Comparison of ENCODE assay signal across 28 cellular contexts in the genomic region with DNA sequence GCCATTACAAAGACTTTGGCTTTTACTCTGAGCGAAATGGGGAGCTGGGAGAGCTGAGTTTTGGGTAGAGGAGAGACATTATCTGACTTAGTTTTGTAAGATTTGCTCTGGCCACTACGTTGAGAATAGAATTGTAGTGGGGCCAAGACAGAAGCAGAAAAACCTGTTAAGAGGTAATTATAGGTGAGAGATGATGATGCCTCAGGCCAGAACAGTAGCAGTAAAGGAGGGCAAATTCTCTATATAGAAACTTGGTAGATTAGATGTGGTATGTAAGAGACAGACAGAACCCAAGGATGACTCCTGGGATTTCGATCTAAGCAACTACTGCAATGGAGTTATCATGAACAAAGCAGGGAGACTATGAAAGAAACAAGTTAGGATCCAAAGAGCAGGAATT. TPM values are rescaled to one million over a fixed set of nuclear protein-coding genes. Genes with fewer than 3 reads are reported as not detected.
A peak's percentile ranks its signal among the peaks of the same experiment; 100 is the strongest.
DNase-seq lines count a peak whose midpoint lies in the region; ATAC-seq and TF ChIP-seq lines count a peak whose summit lies in the region.
"Had no signal": no experiment of that assay in that cellular context is flagged by ENCODE, and none has a peak within 500 bp of the region (broad histone marks: within the 10 kb centered on the region; RNA-seq: fewer than 3 reads in every experiment).

No MANE protein-coding gene starts in this region.

- peak overlapping the region; percentile 29 for H3K27ac Mint-ChIP-seq in stimulated activated naive CD8-positive, alpha-beta T cell treated with anti-CD3 and anti-CD28 coated beads, Interleukin-15, Interleukin-2, amounts not matched to agents 100 ng/mL and 50 ng/mL, for 24 hours
- H3K27ac Mint-ChIP-seq: activated CD4-positive, alpha-beta memory T cell treated with anti-CD3 and anti-CD28 coated beads, Interleukin-2, amount 10 ng/mL, durations not matched to agents 7 days and 5 days; activated naive CD8-positive, alpha-beta T cell treated with anti-CD3 and anti-CD28 coated beads, Interleukin-2, amount 10 ng/mL, durations not matched to agents 7 days and 5 days; activated T-helper 2 cell treated with anti-CD3 and anti-CD28 coated beads, Interferon-gamma antibody, Interleukin-2, Interleukin-4, amounts not matched to agents 10 μg/mL and 5 μg/mL and 100 μg/mL, durations not matched to agents 14 hours and 24 hours and 36 hours; effector memory CD8-positive, alpha-beta T cell; mesothelial cell of epicardium had no signal

- H3K9me3 ChIP-seq in SJSA1 (replicated peaks), result no peaks in the 10 kb centered on the region
- H3K9me3 ChIP-seq: ascending aorta, heart left ventricle, transverse colon had no signal

- H3K27me3 Mint-ChIP-seq in stimulated activated naive CD8-positive, alpha-beta T cell treated with anti-CD3 and anti-CD28 coated beads, Interleukin-15, Interleukin-2, amounts not matched to agents 100 ng/mL and 50 ng/mL, for 24 hours, result no peaks in the 10 kb centered on the region
- H3K27me3 Mint-ChIP-seq: effector memory CD8-positive, alpha-beta T cell had no signal

- DNase-seq in stimulated activated naive CD8-positive, alpha-beta T cell treated with anti-CD3 and anti-CD28 coated beads, Interleukin-15, Interleukin-2, amounts not matched to agents 100 U/mL and 50 U/mL, for 24 hours, result no peak
- no peak for DNase-seq in SJSA1 (ENCODE audit: low read depth in 1 of 2, low spot score in 2 of 2)
- no peak for DNase-seq in foreskin keratinocyte
- no peak for DNase-seq in HEK293T (ENCODE audit: extremely low spot score)
- no peak for DNase-seq in hepatic stellate cell (ENCODE audit: low spot score)
- DNase-seq: activated CD4-positive, alpha-beta memory T cell treated with anti-CD3 and anti-CD28 coated beads, Interleukin-2, amount 10 ng/mL, durations not matched to agents 7 days and 5 days; activated CD4-positive, alpha-beta T cell treated with anti-CD3 and anti-CD28 coated beads for 1 hour; activated naive CD8-positive, alpha-beta T cell treated with anti-CD3 and anti-CD28 coated beads, Interleukin-2, amount 10 ng/mL, durations not matched to agents 7 days and 5 days; C1 segment of cervical spinal cord; caudate nucleus; effector memory CD8-positive, alpha-beta T cell; foreskin melanocyte; heart left ventricle; NCI-H1694; NCI-H2171 treated with DMSO at 0.1 percent for 48 hours; NCI-H524 treated with DMSO at 0.1 percent for 48 hours; SHP77; stimulated activated CD4-positive, alpha-beta T cell treated with anti-CD3 and anti-CD28 coated beads, Interleukin-4, amount 100 ng/mL, for 1 hour; SW 1271; transverse colon had no signal

- H3K9me3 Mint-ChIP-seq in stimulated activated naive CD8-positive, alpha-beta T cell treated with anti-CD3 and anti-CD28 coated beads, Interleukin-15, Interleukin-2, amounts not matched to agents 100 ng/mL and 50 ng/mL, for 24 hours, result no peaks in the 10 kb centered on the region
- H3K9me3 Mint-ChIP-seq: activated CD4-positive, alpha-beta memory T cell treated with anti-CD3 and anti-CD28 coated beads, Interleukin-2, amount 10 ng/mL, durations not matched to agents 7 days and 5 days; activated naive CD8-positive, alpha-beta T cell treated with anti-CD3 and anti-CD28 coated beads, Interleukin-2, amount 10 ng/mL, durations not matched to agents 7 days and 5 days; effector memory CD8-positive, alpha-beta T cell had no signal

- H3K36me3 ChIP-seq in SJSA1, result no peaks in the 10 kb centered on the region
- H3K36me3 ChIP-seq: ascending aorta, heart left ventricle, transverse colon had no signal

- H3K27me3 ChIP-seq in SJSA1 (replicated peaks) (no peaks in the 10 kb centered on the region), foreskin keratinocyte (no peaks in the 10 kb centered on the region)
- H3K27me3 ChIP-seq: ascending aorta, heart left ventricle, transverse colon had no signal

- H3K27ac ChIP-seq in SJSA1 (peak overlapping the region; percentile 74), foreskin keratinocyte (peak overlapping the region; percentile 94)
- H3K27ac ChIP-seq: ascending aorta, coronary artery, transverse colon had no signal

- POLR2A ChIA-PET in HEK293T (lab: Yijun Ruan, JAX), result no interaction called here

- no peak for TF ChIP-seq CTCF in foreskin keratinocyte (conservative IDR thresholded peaks at IDR 0.05)

- no peak overlapping the region for H3K4me3 Mint-ChIP-seq in stimulated activated naive CD8-positive, alpha-beta T cell treated with anti-CD3 and anti-CD28 coated beads, Interleukin-15, Interleukin-2, amounts not matched to agents 100 ng/mL and 50 ng/mL, for 24 hours
- H3K4me3 Mint-ChIP-seq: activated CD4-positive, alpha-beta memory T cell treated with anti-CD3 and anti-CD28 coated beads, Interleukin-2, amount 10 ng/mL, durations not matched to agents 7 days and 5 days; activated naive CD8-positive, alpha-beta T cell treated with anti-CD3 and anti-CD28 coated beads, Interleukin-2, amount 10 ng/mL, durations not matched to agents 7 days and 5 days; effector memory CD8-positive, alpha-beta T cell; mesothelial cell of epicardium had no signal

- H3K4me1 ChIP-seq in SJSA1 (replicated peaks), result peaks cover 47% of the 10 kb centered on the region
- peaks cover 43% of the 10 kb centered on the region for H3K4me1 ChIP-seq in foreskin keratinocyte
- H3K4me1 ChIP-seq: transverse colon had no signal

- ATAC-seq in stimulated activated naive CD8-positive, alpha-beta T cell treated with anti-CD3 and anti-CD28 coated beads, Interleukin-15, Interleukin-2, amounts not matched to agents 100 U/mL and 50 U/mL, for 24 hours, result no peak
- ATAC-seq in foreskin keratinocyte (no peak), GM19395 (IDR thresholded peaks at IDR 0.05; ENCODE audit: unreplicated experiment) (no peak)
- ATAC-seq: effector memory CD8-positive, alpha-beta T cell; heart left ventricle; Panc1; sciatic nerve had no signal

- H3K4me3 ChIP-seq in SJSA1, result no peak overlapping the region
- H3K4me3 ChIP-seq: ascending aorta, coronary artery, heart left ventricle, transverse colon had no signal

- H3K36me3 Mint-ChIP-seq in stimulated activated naive CD8-positive, alpha-beta T cell treated with anti-CD3 and anti-CD28 coated beads, Interleukin-15, Interleukin-2, amounts not matched to agents 100 ng/mL and 50 ng/mL, for 24 hours (ENCODE audit: low read depth), result no peaks in the 10 kb centered on the region
- H3K36me3 Mint-ChIP-seq: activated naive CD8-positive, alpha-beta T cell treated with anti-CD3 and anti-CD28 coated beads, Interleukin-2, amount 10 ng/mL, durations not matched to agents 7 days and 5 days; mesothelial cell of epicardium had no signal

- CTCF ChIA-PET in HEK293T (lab: Yijun Ruan, JAX), result no interaction called here

- peaks cover 53% of the 10 kb centered on the region for H3K4me1 Mint-ChIP-seq in stimulated activated naive CD8-positive, alpha-beta T cell treated with anti-CD3 and anti-CD28 coated beads, Interleukin-15, Interleukin-2, amounts not matched to agents 100 ng/mL and 50 ng/mL, for 24 hours (ENCODE audit: low read depth)

TF ChIP-seq in HEK293T, 16 proteins besides CTCF, POLR2A, EP300 and RAD21:
- TF ChIP-seq LEF1 (IDR thresholded peaks at IDR 0.05; ENCODE audit: borderline replicate concordance), result no peak
- TF ChIP-seq HDGF (IDR thresholded peaks at IDR 0.05; ENCODE audit: borderline replicate concordance), result no peak
- no peak for TF ChIP-seq FOXA1 (IDR thresholded peaks at IDR 0.05)
- TF ChIP-seq ZNF384 (IDR thresholded peaks at IDR 0.05), result no peak
- TF ChIP-seq NFRKB (IDR thresholded peaks at IDR 0.05), result no peak
- TF ChIP-seq FOXM1 (IDR thresholded peaks at IDR 0.05; ENCODE audit: borderline replicate concordance), result no peak
- TF ChIP-seq CTBP1 (IDR thresholded peaks at IDR 0.05; ENCODE audit: borderline replicate concordance), result no peak
- no peak for TF ChIP-seq L3MBTL2 (conservative IDR thresholded peaks at IDR 0.05)
- TF ChIP-seq ARNT (IDR thresholded peaks at IDR 0.05), result no peak
- TF ChIP-seq FOXK2 (IDR thresholded peaks at IDR 0.05), result no peak
- TF ChIP-seq ELF4 (IDR thresholded peaks at IDR 0.05), result no peak
TF ChIP-seq in HEK293T: peak in this region for 0.

RNA-seq across cellular contexts. Expression of gene CREB1, which starts 17.4 kb away (rescaled TPM):
- total RNA-seq in SJSA1 (2014; rRNA removed; shearing (Covaris generic)), result 25.0 and 63.0 TPM in 2 replicates
- 46.1 and 50.6 TPM in 2 replicates for total RNA-seq in foreskin keratinocyte
- polyA plus RNA-seq in foreskin keratinocyte, result 7.4 and 10.1 TPM in 2 replicates
